ENCODE assay signal across 27 cellular contexts in the genomic region with DNA sequence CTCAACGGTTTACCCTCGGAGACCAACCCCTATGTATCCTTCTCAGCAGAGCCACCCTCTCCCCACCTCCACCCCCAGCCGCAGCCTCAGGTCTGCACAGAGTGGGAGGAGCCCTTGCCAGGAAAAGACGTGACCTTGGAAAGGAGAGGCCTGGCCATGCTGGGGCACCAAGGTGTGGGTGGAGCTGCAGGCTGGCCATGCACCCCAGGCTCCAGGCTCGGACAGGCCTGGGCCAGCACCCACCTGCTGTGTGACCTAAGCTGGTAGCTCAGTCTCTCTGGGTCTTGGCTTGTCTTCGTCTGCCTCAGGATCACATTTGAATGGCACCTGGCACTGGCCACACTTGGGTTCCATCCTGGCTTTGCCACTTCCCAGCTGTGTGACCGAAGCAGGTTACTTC. TPM values are rescaled to one million over a fixed set of nuclear protein-coding genes. Genes with fewer than 3 reads are reported as not detected.
DNase-seq lines count a peak whose midpoint lies in the region; ATAC-seq and TF ChIP-seq lines count a peak whose summit lies in the region.
"Had no signal": no experiment of that assay in that cellular context is flagged by ENCODE, and none has a peak within 500 bp of the region (broad histone marks: within the 10 kb centered on the region; RNA-seq: fewer than 3 reads in every experiment).

No MANE protein-coding gene starts in this region.

- H3K4me3 Mint-ChIP-seq in chondrocyte (ENCODE audit: unreplicated experiment) = no peak overlapping the region
- H3K4me3 Mint-ChIP-seq: stimulated activated effector memory CD8-positive, alpha-beta T cell treated with anti-CD3 and anti-CD28 coated beads, Interleukin-12 subunit alpha, Interleukin-12 subunit beta, amount 100 ng/mL, for 72 hours had no signal

- no peak overlapping the region for H3K4me3 ChIP-seq in right cardiac atrium (ENCODE audit: low read length)
- H3K4me3 ChIP-seq: BLaER1 treated with 17β-estradiol and CSF1 and Interleukin-3, amounts not matched to agents 10 nM and 100 nM; HAP-1; upper lobe of left lung had no signal

- intact Hi-C loops in right cardiac atrium (cut with DNase I) (no loop called here), posterior vena cava (cut with DNase I) (no loop called here)

- peak overlapping the region; percentile 15; the same call in 1 of the 2 replicates for H3K27ac ChIP-seq in RWPE1
- no peak overlapping the region for H3K27ac ChIP-seq in right cardiac atrium (ENCODE audit: low read length)
- H3K27ac ChIP-seq: BLaER1 treated with 17β-estradiol and CSF1 and Interleukin-3, amounts not matched to agents 10 nM and 100 nM; epithelial cell of prostate; upper lobe of left lung had no signal

- peaks cover 54% of the 10 kb centered on the region for H3K36me3 Mint-ChIP-seq in chondrocyte (ENCODE audit: low read depth)

- H3K27me3 ChIP-seq in right cardiac atrium (ENCODE audit: control insufficient read depth, insufficient read depth) = no peaks in the 10 kb centered on the region
- H3K27me3 ChIP-seq: BLaER1 treated with 17β-estradiol and CSF1 and Interleukin-3, amounts not matched to agents 10 nM and 100 nM; upper lobe of left lung had no signal

- no peak for DNase-seq in RWPE1 (ENCODE audit: low spot score)
- peak; percentile 68 for DNase-seq in chondrocyte (ENCODE audit: low spot score)
- DNase-seq in right cardiac atrium = peak in 2 of 3 donors; percentile 30 to 65
- DNase-seq in posterior vena cava (ENCODE audit: low spot score) = peak; percentile 59
- no peak for DNase-seq in germinal center (ENCODE audit: low spot score)
- no peak for DNase-seq in KG1 (lab: John Stamatoyannopoulos, UW)
- DNase-seq: activated CD4-positive, alpha-beta T cell treated with anti-CD3 and anti-CD28 coated beads, Interleukin-2, amount 50 U/mL, for 48 hours; activated CD8-positive, alpha-beta memory T cell treated with anti-CD3 and anti-CD28 coated beads, Interleukin-2, amount 50 U/mL, for 4 hours; cerebellar nuclear complex; GDM1; mesenchymal stem cell; NCI-H1092; NCI-H187; PC-3; SIG-M5; stimulated activated CD4-positive, alpha-beta T cell treated with anti-CD3 and anti-CD28 coated beads, Interleukin-2, amount 100 ng/mL, for 48 hours; SW 1271; upper lobe of left lung had no signal

- ATAC-seq in right cardiac atrium (peak; percentile 10 to 22), HG03354 (IDR thresholded peaks at IDR 0.05; ENCODE audit: poor library complexity, severe bottlenecking, unreplicated experiment) (no peak)
- ATAC-seq: activated CD4-positive, CD25-positive, alpha-beta regulatory T cell treated with anti-CD3 and anti-CD28 coated beads, Interleukin-2, amount 50 U/mL, for 24 hours; PC-3; stimulated activated effector memory CD8-positive, alpha-beta T cell treated with anti-CD3 and anti-CD28 coated beads, Interleukin-12 subunit alpha, Interleukin-12 subunit beta, amount 100 ng/mL, for 72 hours had no signal

- H3K9me3 Mint-ChIP-seq in chondrocyte (ENCODE audit: low read depth) = no peaks in the 10 kb centered on the region
- H3K9me3 Mint-ChIP-seq: IgD-negative memory B cell; stimulated activated effector memory CD8-positive, alpha-beta T cell treated with anti-CD3 and anti-CD28 coated beads, Interleukin-12 subunit alpha, Interleukin-12 subunit beta, amount 100 ng/mL, for 72 hours had no signal

- H3K27ac Mint-ChIP-seq in chondrocyte (ENCODE audit: unreplicated experiment) = no peak overlapping the region
- H3K27ac Mint-ChIP-seq: IgD-negative memory B cell; stimulated activated effector memory CD8-positive, alpha-beta T cell treated with anti-CD3 and anti-CD28 coated beads, Interleukin-12 subunit alpha, Interleukin-12 subunit beta, amount 100 ng/mL, for 72 hours had no signal

- H3K4me1 Mint-ChIP-seq in chondrocyte (ENCODE audit: low read depth) = peaks cover 27% of the 10 kb centered on the region
- H3K4me1 Mint-ChIP-seq: stimulated activated effector memory CD8-positive, alpha-beta T cell treated with anti-CD3 and anti-CD28 coated beads, Interleukin-12 subunit alpha, Interleukin-12 subunit beta, amount 100 ng/mL, for 72 hours had no signal

- CTCF ChIA-PET in RWPE1 (lab: Yijun Ruan, JAX) = interaction anchor here (0.6 kb wide), 1 partner anchor 102 kb away, joined by 3 read pairs; no protein-coding TSS in a partner anchor

- TF ChIP-seq CTCF in RWPE1 (conservative IDR thresholded peaks at IDR 0.05; ENCODE audit: low read depth) (no peak), chondrocyte (IDR thresholded peaks at IDR 0.05) (no peak)

- POLR2A ChIA-PET in RWPE1 (lab: Yijun Ruan, JAX; ENCODE audit: low non-redundant PET) = no interaction called here

- H3K9me3 ChIP-seq in right cardiac atrium (ENCODE audit: control insufficient read depth, low read length) = no peaks in the 10 kb centered on the region
- H3K9me3 ChIP-seq: BLaER1 treated with 17β-estradiol and CSF1 and Interleukin-3, amounts not matched to agents 10 nM and 100 nM; HAP-1; upper lobe of left lung had no signal

- no peaks in the 10 kb centered on the region for H3K4me1 ChIP-seq in right cardiac atrium (ENCODE audit: control insufficient read depth, insufficient read depth, low read length)
- H3K4me1 ChIP-seq: upper lobe of left lung had no signal

- no peaks in the 10 kb centered on the region for H3K27me3 Mint-ChIP-seq in chondrocyte (ENCODE audit: low read depth)
- H3K27me3 Mint-ChIP-seq: IgD-negative memory B cell had no signal

- 85% methylated on average over 7 of the region's 7 CpGs for WGBS in right cardiac atrium

RNA-seq across cellular contexts. Expression of a gene that starts 29.5 kb away (rescaled TPM):
- total RNA-seq in chondrocyte = 39.3 to 53.2 TPM (median 39.5 TPM) in 3 replicates
- total RNA-seq in right cardiac atrium = 10 to 100 TPM; 47.0 to 54.6 (median 49.9) TPM
- 28.8 TPM for polyA plus RNA-seq in right cardiac atrium
- 10 to 100 TPM; 11.7 to 17.7 TPM for total RNA-seq in posterior vena cava
- total RNA-seq: PC-3 had no signal
- polyA plus RNA-seq: IgD-negative memory B cell had no signal

RNA-seq across cellular contexts. Expression of a gene that starts 37.0 kb away (rescaled TPM):
- total RNA-seq in chondrocyte (62.5 to 90.6 TPM (median 62.6 TPM) in 3 replicates), right cardiac atrium (10 to 100 TPM; 62.4 to 74.1 (median 64.7) TPM), posterior vena cava (10 to 100 TPM; 44.3 to 46.8 TPM)
- polyA plus RNA-seq in right cardiac atrium = 62.7 TPM

RNA-seq across cellular contexts. Expression of a gene that starts 44.9 kb away (rescaled TPM):
- 0.10 to 0.27 TPM (median 0.20 TPM) in 3 replicates for total RNA-seq in chondrocyte
- total RNA-seq in right cardiac atrium = under 1 TPM; 0.23 to 0.31 (median 0.26) TPM
- 0.05 TPM for polyA plus RNA-seq in right cardiac atrium
- 1 to 10 TPM in 1 of 2 donors, under 1 TPM in 1; 0.37 to 1.2 TPM for total RNA-seq in posterior vena cava
- total RNA-seq: PC-3, renal cortical epithelial cell, subcutaneous adipose tissue had no signal
- polyA plus RNA-seq: IgD-negative memory B cell had no signal

Comparison
In these comparisons a context has a peak if more than half of its experiments do, and no peak if none do; other contexts are left out.
1. DNase-seq: peak in chondrocyte (single experiment), right cardiac atrium (2 of 3) and posterior vena cava (single experiment); none in RWPE1 (single experiment), germinal center (single experiment) and KG1 (single experiment).